In the genomic region with DNA sequence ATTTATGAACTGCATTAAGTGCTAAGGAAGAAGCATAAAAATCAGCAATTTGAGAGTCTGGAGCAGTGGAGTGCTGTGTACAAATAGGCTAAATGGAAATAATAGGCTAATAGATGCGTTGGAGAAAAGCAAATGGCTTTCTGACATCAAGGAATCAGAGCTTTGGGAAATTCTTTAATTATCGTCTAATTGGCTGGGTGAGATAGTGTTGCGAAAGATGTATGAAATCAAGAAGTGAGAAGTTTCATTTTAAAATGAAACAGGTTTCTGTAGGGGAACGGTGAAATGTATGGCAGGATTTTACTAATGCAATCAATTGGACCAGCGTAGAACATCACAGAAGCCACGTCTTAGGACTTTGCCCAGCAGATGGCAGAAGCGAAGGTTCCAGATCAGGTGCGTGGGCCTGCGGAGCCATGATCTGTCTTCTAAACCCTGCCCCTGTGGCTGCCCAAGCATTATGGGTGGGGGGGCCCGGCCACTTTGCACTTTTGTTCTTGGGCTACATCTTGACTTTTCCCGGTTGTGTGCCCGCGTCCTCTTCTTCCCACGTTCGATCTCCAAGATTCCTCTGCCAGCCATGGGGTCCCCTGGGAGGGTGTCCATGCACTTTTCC, we compare ENCODE assay signal across 26 cellular contexts.
A peak's percentile ranks its signal among the peaks of the same experiment; 100 is the strongest.
DNase-seq lines count a peak whose midpoint lies in the region; ATAC-seq, FAIRE-seq and TF ChIP-seq lines count a peak whose summit lies in the region.
"Had no signal": no experiment of that assay in that cellular context is flagged by ENCODE, and none has a peak within 500 bp of the region (broad histone marks: within the 10 kb centered on the region; RNA-seq: fewer than 3 reads in every experiment).

No MANE protein-coding gene starts in this region.

- no peak for TF ChIP-seq POLR2A in H1 (IDR thresholded peaks at IDR 0.05; ENCODE audit: control extremely low read depth in 1 of 2, low read depth in 2 of 2, low read length in 2 of 2)

- H3K79me1 ChIP-seq in H1 (ENCODE audit: low read depth, low read length) = no peaks in the 10 kb centered on the region

- TF ChIP-seq RAD21 in H1 (IDR thresholded peaks at IDR 0.05 in 1 of 2, conservative IDR thresholded peaks at IDR 0.05 in 1 of 2; ENCODE audit: low read depth in 2 of 2, low read length in 2 of 2) = peak; percentile 22 to 34; a peak in 3 of 4 replicates

- no peaks in the 10 kb centered on the region for H3K9me3 ChIP-seq in H1 (ENCODE audit: insufficient read depth in 2 of 2, low read depth in 1 of 2, low read length in 1 of 2)
- H3K9me3 ChIP-seq in PC-3 (ENCODE audit: low read length) = no peaks in the 10 kb centered on the region
- H3K9me3 ChIP-seq: neutrophil had no signal

- no peak for TF ChIP-seq EP300 in H1 (IDR thresholded peaks at IDR 0.05; ENCODE audit: borderline replicate concordance in 1 of 2, low read depth in 2 of 2, low read length in 2 of 2)

- POLR2A ChIA-PET in H1 (lab: Charles Lee; ENCODE audit: partially characterized antibody) (no interaction called here), PC-3 (lab: Charles Lee; ENCODE audit: unreplicated experiment) (no interaction called here), RWPE1 (lab: Yijun Ruan, JAX; ENCODE audit: low non-redundant PET) (no interaction called here)

- no peaks in the 10 kb centered on the region for H3K23me2 ChIP-seq in H1 (ENCODE audit: low read depth, low read length)

- H4K5ac ChIP-seq in H1 (ENCODE audit: insufficient read length, low read depth, low read length) = no peak overlapping the region

- WGBS in H1 (ENCODE audit: extremely low coverage in 1 of 2, insufficient coverage in 1 of 2, insufficient read length in 1 of 2, insufficient replicate concordance in 2 of 2, low coverage in 1 of 2, low lambda C conversion rate in 2 of 2, missing lambda C conversion rate in 1 of 2), 2 experiments = 92 to 100% methylated on average over 1 to 15 of the region's 15 CpGs

- H3K56ac ChIP-seq in H1 (replicated peaks; ENCODE audit: insufficient read length, low read depth, low read length) = no peak overlapping the region

- no peaks in the 10 kb centered on the region for H3K79me2 ChIP-seq in H1 (ENCODE audit: control insufficient read depth in 1 of 2, insufficient read depth in 2 of 2, low read length in 2 of 2)
- no peaks in the 10 kb centered on the region for H3K79me2 ChIP-seq in PC-3 (ENCODE audit: low read length)

- FAIRE-seq in H1 (lab: Jason Lieb, UNC) (no peak), GM19239 (lab: Jason Lieb, UNC) (no peak)
- FAIRE-seq: keratinocyte had no signal

- CTCF ChIA-PET in H1 (lab: Charles Lee; ENCODE audit: partially characterized antibody) = interaction anchor here (0.6 to 10.0 kb wide), 10 partner anchors 20 to 358 kb away, joined by 3 to 150 read pairs (median 4); no protein-coding TSS in a partner anchor
- CTCF ChIA-PET in PC-3 (lab: Charles Lee) = interaction anchor here (0.6 kb wide), 1 partner anchor 9 kb away, joined by 6 read pairs; no protein-coding TSS in a partner anchor
- CTCF ChIA-PET in RWPE1 (lab: Yijun Ruan, JAX) = interaction anchor here (0.6 to 0.7 kb wide), 3 partner anchors 23 to 838 kb away, joined by 3 to 4 read pairs (median 3); no protein-coding TSS in a partner anchor

- no peak overlapping the region for H3K4ac ChIP-seq in H1 (replicated peaks; ENCODE audit: insufficient read length, low read depth, low read length)

- H4K20me1 ChIP-seq in H1 (replicated peaks in 1 of 2; ENCODE audit: control insufficient read depth in 1 of 2, insufficient read depth in 2 of 2, low read length in 2 of 2) (no peaks in the 10 kb centered on the region), PC-3 (ENCODE audit: low read length) (no peaks in the 10 kb centered on the region)

- H3F3A ChIP-seq in PC-3 (ENCODE audit: low read length, unreplicated experiment) = no peaks in the 10 kb centered on the region

- no peak overlapping the region for H4K91ac ChIP-seq in H1 (replicated peaks; ENCODE audit: insufficient read length, low read length)

- no peaks in the 10 kb centered on the region for H3K9me2 ChIP-seq in PC-3 (replicated peaks; ENCODE audit: low read length)

- H3K27ac ChIP-seq in H1 (ENCODE audit: low read depth, low read length) = no peak overlapping the region
- no peak overlapping the region for H3K27ac ChIP-seq in PC-3 (ENCODE audit: low read length)
- no peak overlapping the region for H3K27ac ChIP-seq in RWPE1
- H3K27ac ChIP-seq: epithelial cell of prostate, neutrophil had no signal

- TF ChIP-seq CTCF in GM12872 (IDR thresholded peaks at IDR 0.05; ENCODE audit: insufficient read depth, low read depth, low read length) (peak; percentile 43), GM20000 (IDR thresholded peaks at IDR 0.05; ENCODE audit: extremely low read depth, missing control alignments) (no peak), H1 (IDR thresholded peaks at IDR 0.05; ENCODE audit: control extremely low read depth in 1 of 3, insufficient read depth in 1 of 3, low read depth in 1 of 3, low read length in 3 of 3) (peak; percentile 11 to 39 (median 34); a peak in 3 of 4 replicates), PC-3 (conservative IDR thresholded peaks at IDR 0.05; ENCODE audit: low read depth, low read length) (no peak), RWPE1 (conservative IDR thresholded peaks at IDR 0.05; ENCODE audit: low read depth) (no peak)

- H3K14ac ChIP-seq in H1 (ENCODE audit: insufficient read length) = no peak overlapping the region

- H3K4me1 ChIP-seq in H1 (replicated peaks in 1 of 4; ENCODE audit: control insufficient read depth in 3 of 4, insufficient read depth in 4 of 4, low read length in 3 of 4) (peaks cover 2 to 4% (median 3%) of the 10 kb centered on the region in 4 experiments; a peak in 5 of 7 replicates), PC-3 (ENCODE audit: insufficient read depth, low read length) (peaks cover 25% of the 10 kb centered on the region)

- H2BK120ac ChIP-seq in H1 (replicated peaks; ENCODE audit: low read depth, low read length) = no peak overlapping the region

- no peak overlapping the region for H2BK20ac ChIP-seq in H1 (ENCODE audit: low read length)

- no peak overlapping the region for H2BK12ac ChIP-seq in H1 (ENCODE audit: low read depth, low read length)

- peak; percentile 41 for DNase-seq in GM20000 (ENCODE audit: low spot score)
- peak; percentile 51 for DNase-seq in NOMO-1 treated with DMSO at 0.1 percent for 48 hours (lab: John Stamatoyannopoulos, UW; ENCODE audit: unreplicated experiment)
- DNase-seq in H1 (ENCODE audit: low read depth in 1 of 2, low spot score in 2 of 2) = no peak
- DNase-seq in PC-3 = no peak
- DNase-seq in GM19239 (ENCODE audit: insufficient read length, low spot score) = no peak
- no peak for DNase-seq in RWPE1 (ENCODE audit: low spot score)
- DNase-seq: activated naive CD4-positive, alpha-beta T cell treated with anti-CD3 and anti-CD28 coated beads for 36 hours; activated T-cell treated with anti-CD3 and anti-CD28 coated beads, Interleukin-2, amount 50 U/mL, for 4 hours; CD8-positive, alpha-beta memory T cell; central memory CD4-positive, alpha-beta T cell; DMS53; foreskin fibroblast; GOT3; hippocampal formation; NCI-H1105 treated with DMSO at 0.1 percent for 48 hours; NCI-H69; stimulated activated CD4-positive, alpha-beta T cell treated with anti-CD3 and anti-CD28 coated beads, Interleukin-4, amount 100 ng/mL, for 4 hours; stimulated activated naive CD8-positive, alpha-beta T cell treated with anti-CD3 and anti-CD28 coated beads, Interleukin-15, amount 100 ng/mL, for 72 hours; trophoblast cell had no signal

- no peaks in the 10 kb centered on the region for H3K27me3 ChIP-seq in H1 (replicated peaks in 1 of 4; ENCODE audit: control insufficient read depth in 3 of 4, extremely low read depth in 1 of 4, insufficient read depth in 3 of 4, low read length in 3 of 4)
- no peaks in the 10 kb centered on the region for H3K27me3 ChIP-seq in PC-3 (ENCODE audit: low read length)
- H3K27me3 ChIP-seq: neutrophil had no signal

- H3K18ac ChIP-seq in H1 (ENCODE audit: extremely low read depth, low read length) = no peak overlapping the region

- no peaks in the 10 kb centered on the region for H3K36me3 ChIP-seq in H1 (ENCODE audit: control insufficient read depth in 2 of 4, insufficient read depth in 4 of 4, low read length in 3 of 4)
- no peaks in the 10 kb centered on the region for H3K36me3 ChIP-seq in PC-3 (ENCODE audit: low read depth, low read length)
- H3K36me3 ChIP-seq: neutrophil had no signal

- H2BK5ac ChIP-seq in H1 (ENCODE audit: low read depth, low read length) = no peak overlapping the region

- H4K8ac ChIP-seq in H1 (ENCODE audit: extremely low read depth, insufficient read depth, low read length) = no peak overlapping the region

- no peak overlapping the region for H2AK5ac ChIP-seq in H1 (ENCODE audit: low read depth, low read length)

- H3K4me3 ChIP-seq in H1 (ENCODE audit: extremely low read depth in 1 of 4, insufficient read depth in 2 of 4, low read depth in 3 of 4, low read length in 4 of 4) (no peak overlapping the region), PC-3 (ENCODE audit: low read length) (no peak overlapping the region)

- H3K9ac ChIP-seq in H1 (replicated peaks in 1 of 4; ENCODE audit: extremely low read depth in 1 of 4, low read depth in 3 of 4, low read length in 3 of 4) = no peak overlapping the region
- no peak overlapping the region for H3K9ac ChIP-seq in PC-3 (ENCODE audit: low read length)

- BruUV-seq in PC-3 (replicated peaks; lab: Mats Ljungman, UMichigan) = no TSS peak

- no peak overlapping the region for H2BK15ac ChIP-seq in H1 (ENCODE audit: low read length)

- intact Hi-C loops in PC-3 (cut with micrococcal nuclease) = no loop called here

- H3K4me2 ChIP-seq in H1 (ENCODE audit: insufficient read depth in 1 of 2, low read depth in 2 of 2, low read length in 2 of 2) (no peak overlapping the region), PC-3 (ENCODE audit: low read length) (no peak overlapping the region)

- H3K23ac ChIP-seq in H1 (ENCODE audit: insufficient read length) = no peak overlapping the region

- ATAC-seq in PC-3 (no peak), HG03196 (IDR thresholded peaks at IDR 0.05; ENCODE audit: unreplicated experiment) (no peak)
- ATAC-seq: activated CD4-positive, CD25-positive, alpha-beta regulatory T cell treated with anti-CD3 and anti-CD28 coated beads, Interleukin-2, amount 50 U/mL, for 24 hours; activated T-cell treated with anti-CD3 and anti-CD28 coated beads, Interleukin-2, amount 50 U/mL, for 4 hours; SK-N-SH treated with all-trans-retinoic acid at 6 μM for 48 hours; stimulated activated naive CD8-positive, alpha-beta T cell treated with anti-CD3 and anti-CD28 coated beads, Interleukin-15, amount 100 ng/mL, for 72 hours had no signal

- H2AFZ ChIP-seq in H1 (ENCODE audit: low read length) (no peak overlapping the region), PC-3 (ENCODE audit: low read length) (no peak overlapping the region)

TF ChIP-seq in H1, 55 proteins besides CTCF, POLR2A, EP300 and RAD21 (continues in another document):
- no peak for TF ChIP-seq NRF1 (IDR thresholded peaks at IDR 0.05; ENCODE audit: low read depth, low read length)
- TF ChIP-seq TCF12 (IDR thresholded peaks at IDR 0.05; ENCODE audit: low read depth, low read length) = no peak
- no peak for TF ChIP-seq CREB1 (IDR thresholded peaks at IDR 0.05)
- TF ChIP-seq TBP (IDR thresholded peaks at IDR 0.05; ENCODE audit: low read depth, low read length) = no peak
- TF ChIP-seq BACH1 (IDR thresholded peaks at IDR 0.05; ENCODE audit: low read length) = no peak
- no peak for TF ChIP-seq SIX5 (IDR thresholded peaks at IDR 0.05; ENCODE audit: low read depth, low read length)
- no peak for TF ChIP-seq JUND (IDR thresholded peaks at IDR 0.05; ENCODE audit: low read length)

Comparison
In these comparisons a context has a peak if more than half of its experiments do, and no peak if none do; other contexts are left out.
1. CTCF ChIP-seq: peak in GM12872 (single experiment) and H1 (3 of 3); none in GM20000 (single experiment), PC-3 (single experiment) and RWPE1 (single experiment).
2. DNase-seq: peak in GM20000 (single experiment) and NOMO-1 treated with DMSO at 0.1 percent for 48 hours (single experiment); none in H1 (0 of 2), PC-3 (single experiment), GM19239 (single experiment) and RWPE1 (single experiment).